Comparison of ENCODE assay signal across 8 cellular contexts in genomic region chr11:60841797-60842687, GRCh38. TPM values are rescaled to one million over a fixed set of nuclear protein-coding genes. Genes with fewer than 3 reads are reported as not detected.
DNase-seq lines count a peak whose midpoint lies in the region; ATAC-seq, FAIRE-seq and TF ChIP-seq lines count a peak whose summit lies in the region.

Gene CCDC86, plus strand, starts transcription at chr11:60842113. Its CDS starts 12 bp downstream, at chr11:60842125.

- DNase-seq in GM12865 (ENCODE audit: low read depth) (peak; percentile 98), NCI-H1105 treated with DMSO at 0.1 percent for 48 hours (lab: John Stamatoyannopoulos, UW) (peak; percentile 87), T-cell (peak; percentile 92 to 99 (median 97)), adipocyte (ENCODE audit: low read depth) (peak; percentile 97), cardiac muscle cell (ENCODE audit: low read depth in 1 of 2, low spot score in 1 of 2) (peak; percentile 93 to 98), pancreas (peak; percentile 95 to 99 (median 97)), thyroid gland (peak; percentile 95 to 97)

- H3K9ac ChIP-seq in adipocyte (ENCODE audit: low read length): peak within 1 kb of the TSS; percentile 94

- H3K4me1 ChIP-seq in adipocyte (ENCODE audit: control insufficient read depth, insufficient read depth, low read length) (peaks cover 47% of the 10 kb centered on the region), cardiac muscle cell (ENCODE audit: low read depth) (peaks cover 8% of the 10 kb centered on the region), pancreas (peaks cover 6 to 20% (median 6%) of the 10 kb centered on the region in 3 donors), thyroid gland (peaks cover 26 to 29% of the 10 kb centered on the region in 2 donors)

- intact Hi-C loops in pancreas (cut with DNase I): loop anchor here in 1 of 3 donors (10.0 kb wide), 1 partner anchor 53 kb away; no protein-coding TSS in a partner anchor
- intact Hi-C loops in thyroid gland (cut with DNase I): no loop called here

- H3K4me3 ChIP-seq in GM12865 (ENCODE audit: low read depth, low read length): peak within 1 kb of the TSS; percentile 93
- peak within 1 kb of the TSS; percentile 97 for H3K4me3 ChIP-seq in adipocyte (ENCODE audit: low read length)
- H3K4me3 ChIP-seq in cardiac muscle cell: peak within 1 kb of the TSS; percentile 88
- peak within 1 kb of the TSS; percentile 63 to 95 (median 94) for H3K4me3 ChIP-seq in pancreas
- peak within 1 kb of the TSS; percentile 68 to 95 (median 72) for H3K4me3 ChIP-seq in thyroid gland (replicated peaks in 1 of 3)

- H3K4me1 Mint-ChIP-seq in T-cell: peaks cover 44 to 54% (median 48%) of the 10 kb centered on the region in 3 donors

- H3K4me3 Mint-ChIP-seq in T-cell: peak within 1 kb of the TSS; percentile 85 to 97 (median 89)

- TF ChIP-seq CTCF in GM12865 (IDR thresholded peaks at IDR 0.05; ENCODE audit: insufficient read depth, low read depth, low read length, missing control alignments) (no peak), cardiac muscle cell (IDR thresholded peaks at IDR 0.05; ENCODE audit: low read depth, low read length) (no peak), pancreas (IDR thresholded peaks at IDR 0.05) (no peak), thyroid gland (IDR thresholded peaks at IDR 0.05) (peak in 1 of 6 experiments; percentile 29)

- no peak for FAIRE-seq in pancreas (lab: Jason Lieb, UNC)

- H3K9me3 Mint-ChIP-seq in T-cell: no peaks in the 10 kb centered on the region

- POLR2A ChIA-PET in T-cell (lab: Charles Lee): no interaction called here

- H3K27ac Mint-ChIP-seq in T-cell: peak within 1 kb of the TSS; percentile 91 to 97

- peak in 1 of 2 donors; percentile 42 for TF ChIP-seq POLR2A in thyroid gland (IDR thresholded peaks at IDR 0.05)

- H3K27me3 ChIP-seq in adipocyte (replicated peaks; ENCODE audit: control insufficient read depth, insufficient read depth, low read length): peaks cover 9% of the 10 kb centered on the region
- no peaks in the 10 kb centered on the region for H3K27me3 ChIP-seq in cardiac muscle cell
- H3K27me3 ChIP-seq in pancreas: no peaks in the 10 kb centered on the region
- no peaks in the 10 kb centered on the region for H3K27me3 ChIP-seq in thyroid gland

- CTCF ChIA-PET in T-cell (lab: Charles Lee): interaction anchor here in 1 of 2 donors (1.0 to 1.2 kb wide), 2 partner anchors 11 to 45 kb away, joined by 3 read pairs; no protein-coding TSS in a partner anchor

- peak; percentile 82 for ATAC-seq in HG02642 (IDR thresholded peaks at IDR 0.05; ENCODE audit: poor library complexity, unreplicated experiment)
- peak; percentile 88 to 95 (median 92) for ATAC-seq in T-cell (replicated peaks in 1 of 4)
- ATAC-seq in pancreas: peak; percentile 93 to 97 (median 94)

- H3K9me3 ChIP-seq in adipocyte (ENCODE audit: control insufficient read depth, low read length): no peaks in the 10 kb centered on the region
- no peaks in the 10 kb centered on the region for H3K9me3 ChIP-seq in cardiac muscle cell (ENCODE audit: low read depth)
- no peaks in the 10 kb centered on the region for H3K9me3 ChIP-seq in pancreas
- H3K9me3 ChIP-seq in thyroid gland: no peaks in the 10 kb centered on the region

- H3K36me3 ChIP-seq in adipocyte (ENCODE audit: control insufficient read depth, insufficient read depth, low read length, severe bottlenecking): no peaks in the 10 kb centered on the region
- H3K36me3 ChIP-seq in cardiac muscle cell: no peaks in the 10 kb centered on the region
- no peaks in the 10 kb centered on the region for H3K36me3 ChIP-seq in pancreas
- no peaks in the 10 kb centered on the region for H3K36me3 ChIP-seq in thyroid gland

- peaks cover 3% of the 10 kb centered on the region for H3K36me3 Mint-ChIP-seq in T-cell

- 1% methylated on average over 56 to 57 of the region's 57 CpGs for WGBS in pancreas, 2 donors
- 1 to 8% methylated on average over 10 to 34 of the region's 57 CpGs for WGBS in thyroid gland, 2 donors

- H3K27ac ChIP-seq in cardiac muscle cell (no peak within 1 kb of the TSS), pancreas (peak within 1 kb of the TSS; percentile 39 to 71 (median 69)), thyroid gland (peak within 1 kb of the TSS in 2 of 3 donors; percentile 42 to 60)

- H3K27me3 Mint-ChIP-seq in T-cell: no peaks in the 10 kb centered on the region

RNA-seq across cellular contexts. Expression of gene CCDC86, which starts in this region (rescaled TPM):
- total RNA-seq in T-cell (10 to 100 TPM; 11.6 to 20.7 (median 16.3) TPM), cardiac muscle cell (16.5 and 18.1 TPM in 2 replicates), pancreas (10 to 100 TPM in 4 of 6 donors, 1 to 10 TPM in 2; 6.3 to 16.9 (median 11.0) TPM), thyroid gland (10 to 100 TPM in 2 of 4 donors, 1 to 10 TPM in 2; 6.7 to 19.6 (median 14.2) TPM)
- polyA plus RNA-seq in cardiac muscle cell (30.9 and 37.4 TPM in 2 replicates), pancreas (10 to 100 TPM; 10.5 to 20.8 TPM)
